In genomic region chr1:74737360-74737759, GRCh38 we compare ENCODE assay signal across 7 cellular contexts.
"Had no signal": no experiment of that assay in that cellular context is flagged by ENCODE, and none has a peak within 500 bp of the region (broad histone marks: within the 10 kb centered on the region; RNA-seq: fewer than 3 reads in every experiment).

No MANE protein-coding gene starts in this region.

- FAIRE-seq: G401.6, GM12891, GM12892, GM18507, GM19239 had no signal

- DNase-seq: GDM1, GF-D8 had no signal
